ENCODE assay signal across 11 cellular contexts in genomic region chr2:212520340-212520739, GRCh38. TPM values are rescaled to one million over a fixed set of nuclear protein-coding genes. Genes with fewer than 3 reads are reported as not detected.
A peak's percentile ranks its signal among the peaks of the same experiment; 100 is the strongest.
DNase-seq lines count a peak whose midpoint lies in the region; ATAC-seq and TF ChIP-seq lines count a peak whose summit lies in the region.
"Had no signal": no experiment of that assay in that cellular context is flagged by ENCODE, and none has a peak within 500 bp of the region (broad histone marks: within the 10 kb centered on the region; RNA-seq: fewer than 3 reads in every experiment).

No MANE protein-coding gene starts in this region.

- CTCF ChIA-PET in activated CD8-positive, alpha-beta T cell treated with anti-CD3 and anti-CD28 coated beads for 36 hours (lab: Charles Lee) = interaction anchor here (1.0 kb wide), 1 partner anchor 47 kb away, joined by 3 read pairs; no protein-coding TSS in a partner anchor

- no peaks in the 10 kb centered on the region for H3K9me3 ChIP-seq in MM.1S (replicated peaks; ENCODE audit: insufficient read depth, low read length)
- H3K9me3 ChIP-seq: Peyer's patch had no signal

- no peaks in the 10 kb centered on the region for H3K4me1 ChIP-seq in MM.1S (ENCODE audit: low read length)
- H3K4me1 ChIP-seq: Peyer's patch had no signal

- no peaks in the 10 kb centered on the region for H3K79me2 ChIP-seq in MM.1S (ENCODE audit: low read length)

- H3K36me3 ChIP-seq in MM.1S (replicated peaks; ENCODE audit: insufficient read depth, low read length) = no peaks in the 10 kb centered on the region
- H3K36me3 ChIP-seq in brain microvascular endothelial cell (replicated peaks) = no peaks in the 10 kb centered on the region
- H3K36me3 ChIP-seq: Peyer's patch had no signal

- H3K4me3 Mint-ChIP-seq in osteocyte (ENCODE audit: unreplicated experiment) = no peak overlapping the region
- no peak overlapping the region for H3K4me3 Mint-ChIP-seq in activated CD4-positive, alpha-beta T cell treated with anti-CD3 and anti-CD28 coated beads, Interleukin-2, amount 10 ng/mL, durations not matched to agents 24 days and 14 days
- H3K4me3 Mint-ChIP-seq in activated CD8-positive, alpha-beta T cell treated with anti-CD3 and anti-CD28 coated beads for 36 hours = no peak overlapping the region
- no peak overlapping the region for H3K4me3 Mint-ChIP-seq in T-helper 2 cell treated with Interferon-gamma antibody and Interleukin-4, amounts not matched to agents 5 μg/mL and 100 μg/mL, for 36 hours
- H3K4me3 Mint-ChIP-seq: activated CD4-positive, alpha-beta memory T cell treated with anti-CD3 and anti-CD28 coated beads, Interleukin-2, amount 10 ng/mL, durations not matched to agents 7 days and 5 days had no signal

- H2AFZ ChIP-seq in MM.1S (ENCODE audit: low read length) = no peak overlapping the region

- TF ChIP-seq CTCF in MM.1S (IDR thresholded peaks at IDR 0.05; ENCODE audit: low read length) (peak; percentile 39), brain microvascular endothelial cell (IDR thresholded peaks at IDR 0.05; ENCODE audit: low read depth, low read length, missing control alignments) (peak; percentile 46), osteocyte (IDR thresholded peaks at IDR 0.05) (peak; percentile 61)
- no peak for TF ChIP-seq CTCF in activated CD8-positive, alpha-beta T cell treated with anti-CD3 and anti-CD28 coated beads for 36 hours (IDR thresholded peaks at IDR 0.05)

- H3K4me3 ChIP-seq in MM.1S (ENCODE audit: low read length) (no peak overlapping the region), brain microvascular endothelial cell (ENCODE audit: low read depth, low read length) (no peak overlapping the region)
- H3K4me3 ChIP-seq: Peyer's patch had no signal

- no peaks in the 10 kb centered on the region for H3K9me2 ChIP-seq in MM.1S (replicated peaks; ENCODE audit: insufficient read depth, low read length)

- POLR2A ChIA-PET in activated CD8-positive, alpha-beta T cell treated with anti-CD3 and anti-CD28 coated beads for 36 hours (lab: Charles Lee) = no interaction called here

- H3K4me2 ChIP-seq in MM.1S (ENCODE audit: low read depth, low read length) = no peak overlapping the region

- H3K9me3 Mint-ChIP-seq in osteocyte (ENCODE audit: unreplicated experiment) = no peaks in the 10 kb centered on the region
- H3K9me3 Mint-ChIP-seq in activated CD4-positive, alpha-beta T cell treated with anti-CD3 and anti-CD28 coated beads, Interleukin-2, amount 10 ng/mL, durations not matched to agents 24 days and 14 days = no peaks in the 10 kb centered on the region
- H3K9me3 Mint-ChIP-seq in activated CD8-positive, alpha-beta T cell treated with anti-CD3 and anti-CD28 coated beads for 36 hours = no peaks in the 10 kb centered on the region
- H3K9me3 Mint-ChIP-seq in T-helper 2 cell treated with Interferon-gamma antibody and Interleukin-4, amounts not matched to agents 5 μg/mL and 100 μg/mL, for 36 hours = no peaks in the 10 kb centered on the region
- H3K9me3 Mint-ChIP-seq: activated CD4-positive, alpha-beta memory T cell treated with anti-CD3 and anti-CD28 coated beads, Interleukin-2, amount 10 ng/mL, durations not matched to agents 7 days and 5 days had no signal

- in situ Hi-C loops in brain microvascular endothelial cell (cut with HindIII; ENCODE audit: low pct_ligation_motif_present, low sequenced_read_pairs) = no loop called here

- ATAC-seq in activated CD8-positive, alpha-beta T cell treated with anti-CD3 and anti-CD28 coated beads for 36 hours = no peak

- no peaks in the 10 kb centered on the region for H3K36me3 Mint-ChIP-seq in osteocyte (ENCODE audit: unreplicated experiment)
- H3K36me3 Mint-ChIP-seq in activated CD4-positive, alpha-beta T cell treated with anti-CD3 and anti-CD28 coated beads, Interleukin-2, amount 10 ng/mL, durations not matched to agents 24 days and 14 days (ENCODE audit: low read depth) = no peaks in the 10 kb centered on the region
- no peaks in the 10 kb centered on the region for H3K36me3 Mint-ChIP-seq in activated CD8-positive, alpha-beta T cell treated with anti-CD3 and anti-CD28 coated beads for 36 hours (ENCODE audit: low read depth)
- no peaks in the 10 kb centered on the region for H3K36me3 Mint-ChIP-seq in T-helper 2 cell treated with Interferon-gamma antibody and Interleukin-4, amounts not matched to agents 5 μg/mL and 100 μg/mL, for 36 hours (ENCODE audit: low read depth)

- H3K4me1 Mint-ChIP-seq in osteocyte (ENCODE audit: unreplicated experiment) = peaks cover 13% of the 10 kb centered on the region
- H3K4me1 Mint-ChIP-seq in activated CD4-positive, alpha-beta T cell treated with anti-CD3 and anti-CD28 coated beads, Interleukin-2, amount 10 ng/mL, durations not matched to agents 24 days and 14 days = no peaks in the 10 kb centered on the region
- no peaks in the 10 kb centered on the region for H3K4me1 Mint-ChIP-seq in activated CD8-positive, alpha-beta T cell treated with anti-CD3 and anti-CD28 coated beads for 36 hours (ENCODE audit: low read depth)
- no peaks in the 10 kb centered on the region for H3K4me1 Mint-ChIP-seq in T-helper 2 cell treated with Interferon-gamma antibody and Interleukin-4, amounts not matched to agents 5 μg/mL and 100 μg/mL, for 36 hours (ENCODE audit: low read depth)
- H3K4me1 Mint-ChIP-seq: activated CD4-positive, alpha-beta memory T cell treated with anti-CD3 and anti-CD28 coated beads, Interleukin-2, amount 10 ng/mL, durations not matched to agents 7 days and 5 days had no signal

- H3K27me3 ChIP-seq in MM.1S (replicated peaks; ENCODE audit: insufficient read depth, low read length) (no peaks in the 10 kb centered on the region), brain microvascular endothelial cell (replicated peaks) (no peaks in the 10 kb centered on the region)
- H3K27me3 ChIP-seq: Peyer's patch had no signal

- no peaks in the 10 kb centered on the region for H4K20me1 ChIP-seq in MM.1S (ENCODE audit: insufficient read depth, low read length)

- H3K9ac ChIP-seq in MM.1S (ENCODE audit: low read length) = no peak overlapping the region

- H3K27ac Mint-ChIP-seq in osteocyte (ENCODE audit: unreplicated experiment) = no peak overlapping the region
- H3K27ac Mint-ChIP-seq in activated CD4-positive, alpha-beta T cell treated with anti-CD3 and anti-CD28 coated beads, Interleukin-2, amount 10 ng/mL, durations not matched to agents 24 days and 14 days = no peak overlapping the region
- H3K27ac Mint-ChIP-seq in activated CD8-positive, alpha-beta T cell treated with anti-CD3 and anti-CD28 coated beads for 36 hours = no peak overlapping the region
- H3K27ac Mint-ChIP-seq in T-helper 2 cell treated with Interferon-gamma antibody and Interleukin-4, amounts not matched to agents 5 μg/mL and 100 μg/mL, for 36 hours = no peak overlapping the region
- H3K27ac Mint-ChIP-seq: activated CD4-positive, alpha-beta memory T cell treated with anti-CD3 and anti-CD28 coated beads, Interleukin-2, amount 10 ng/mL, durations not matched to agents 7 days and 5 days had no signal

- peak; percentile 12 for DNase-seq in NCI-H1092 treated with DMSO at 0.1 percent for 48 hours (lab: John Stamatoyannopoulos, UW)
- no peak for DNase-seq in NCI-H1092 (lab: John Stamatoyannopoulos, UW)
- DNase-seq in MM.1S = peak; percentile 19
- DNase-seq in brain microvascular endothelial cell = peak; percentile 20
- no peak for DNase-seq in osteocyte (ENCODE audit: extremely low spot score, unreplicated experiment)
- no peak for DNase-seq in activated CD4-positive, alpha-beta T cell treated with anti-CD3 and anti-CD28 coated beads, Interleukin-2, amount 10 ng/mL, durations not matched to agents 24 days and 14 days
- DNase-seq in activated CD8-positive, alpha-beta T cell treated with anti-CD3 and anti-CD28 coated beads for 36 hours = no peak
- no peak for DNase-seq in T-helper 2 cell treated with Interferon-gamma antibody and Interleukin-4, amounts not matched to agents 5 μg/mL and 100 μg/mL, for 36 hours (ENCODE audit: low spot score)
- DNase-seq: activated CD4-positive, alpha-beta memory T cell treated with anti-CD3 and anti-CD28 coated beads, Interleukin-2, amount 10 ng/mL, durations not matched to agents 7 days and 5 days; Peyer's patch; stimulated activated CD4-positive, alpha-beta T cell treated with anti-CD3 and anti-CD28 coated beads, Interleukin-15, amount 100 ng/mL, for 24 hours had no signal

- H3K27ac ChIP-seq in MM.1S (ENCODE audit: low read length) (no peak overlapping the region), brain microvascular endothelial cell (no peak overlapping the region)
- H3K27ac ChIP-seq: Peyer's patch had no signal

- no peaks in the 10 kb centered on the region for H3K27me3 Mint-ChIP-seq in osteocyte (ENCODE audit: unreplicated experiment)
- H3K27me3 Mint-ChIP-seq in activated CD4-positive, alpha-beta T cell treated with anti-CD3 and anti-CD28 coated beads, Interleukin-2, amount 10 ng/mL, durations not matched to agents 24 days and 14 days = no peaks in the 10 kb centered on the region
- peaks cover 2% of the 10 kb centered on the region for H3K27me3 Mint-ChIP-seq in activated CD8-positive, alpha-beta T cell treated with anti-CD3 and anti-CD28 coated beads for 36 hours
- no peaks in the 10 kb centered on the region for H3K27me3 Mint-ChIP-seq in T-helper 2 cell treated with Interferon-gamma antibody and Interleukin-4, amounts not matched to agents 5 μg/mL and 100 μg/mL, for 36 hours (ENCODE audit: low read depth)
- H3K27me3 Mint-ChIP-seq: activated CD4-positive, alpha-beta memory T cell treated with anti-CD3 and anti-CD28 coated beads, Interleukin-2, amount 10 ng/mL, durations not matched to agents 7 days and 5 days had no signal

- intact Hi-C loops in activated CD4-positive, alpha-beta T cell treated with anti-CD3 and anti-CD28 coated beads, Interleukin-2, amount 10 ng/mL, durations not matched to agents 24 days and 14 days (cut with micrococcal nuclease) = no loop called here
- intact Hi-C loops in activated CD8-positive, alpha-beta T cell treated with anti-CD3 and anti-CD28 coated beads for 36 hours (cut with micrococcal nuclease) = no loop called here

- H3F3A ChIP-seq in MM.1S (ENCODE audit: insufficient read depth, low read length) = no peaks in the 10 kb centered on the region

RNA-seq across cellular contexts. Expression of gene ERBB4, which starts 18.3 kb away (rescaled TPM):
- total RNA-seq in osteocyte = 2.5 and 2.8 TPM in 2 replicates
- not detected in 2 replicates for total RNA-seq in activated CD4-positive, alpha-beta T cell treated with anti-CD3 and anti-CD28 coated beads, Interleukin-2, amount 10 ng/mL, durations not matched to agents 24 days and 14 days
- not detected for total RNA-seq in activated CD8-positive, alpha-beta T cell treated with anti-CD3 and anti-CD28 coated beads for 36 hours
- total RNA-seq: activated CD4-positive, alpha-beta memory T cell treated with anti-CD3 and anti-CD28 coated beads, Interleukin-2, amount 10 ng/mL, durations not matched to agents 7 days and 5 days had no signal

Comparison
In these comparisons a context has a peak if more than half of its experiments do, and no peak if none do; other contexts are left out.
1. DNase-seq: peak in NCI-H1092 treated with DMSO at 0.1 percent for 48 hours (single experiment), MM.1S (single experiment) and brain microvascular endothelial cell (single experiment); none in NCI-H1092 (single experiment), osteocyte (single experiment), activated CD4-positive, alpha-beta T cell treated with anti-CD3 and anti-CD28 coated beads, Interleukin-2, amount 10 ng/mL, durations not matched to agents 24 days and 14 days (single experiment), activated CD8-positive, alpha-beta T cell treated with anti-CD3 and anti-CD28 coated beads for 36 hours (single experiment) and T-helper 2 cell treated with Interferon-gamma antibody and Interleukin-4, amounts not matched to agents 5 μg/mL and 100 μg/mL, for 36 hours (single experiment).